Comparison of ENCODE assay signal across 1 cellular context in the genomic region with DNA sequence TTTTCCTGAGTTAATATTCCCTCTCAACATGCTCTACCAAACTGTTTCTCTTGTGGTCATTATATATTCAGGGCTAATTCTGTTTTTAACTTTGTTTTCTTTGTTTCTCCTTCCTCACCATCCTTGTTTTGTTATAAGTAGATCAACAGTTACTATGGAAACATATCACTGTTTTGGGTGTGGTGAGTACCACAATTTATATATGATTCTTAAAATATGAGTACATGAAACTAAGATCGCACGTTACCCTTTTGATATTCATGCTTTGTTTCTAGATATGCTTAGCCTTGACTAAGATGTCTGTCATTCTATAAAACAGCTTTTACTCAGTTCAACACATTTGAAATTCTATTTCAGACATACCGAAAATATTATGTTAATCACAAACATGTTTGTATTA.
TF ChIP-seq lines count a peak whose summit lies in the region.

No MANE protein-coding gene starts in this region.

TF ChIP-seq in GM12878, 131 proteins besides CTCF, POLR2A, EP300 and RAD21 (continued from another document):
- TF ChIP-seq, protein P1, sequence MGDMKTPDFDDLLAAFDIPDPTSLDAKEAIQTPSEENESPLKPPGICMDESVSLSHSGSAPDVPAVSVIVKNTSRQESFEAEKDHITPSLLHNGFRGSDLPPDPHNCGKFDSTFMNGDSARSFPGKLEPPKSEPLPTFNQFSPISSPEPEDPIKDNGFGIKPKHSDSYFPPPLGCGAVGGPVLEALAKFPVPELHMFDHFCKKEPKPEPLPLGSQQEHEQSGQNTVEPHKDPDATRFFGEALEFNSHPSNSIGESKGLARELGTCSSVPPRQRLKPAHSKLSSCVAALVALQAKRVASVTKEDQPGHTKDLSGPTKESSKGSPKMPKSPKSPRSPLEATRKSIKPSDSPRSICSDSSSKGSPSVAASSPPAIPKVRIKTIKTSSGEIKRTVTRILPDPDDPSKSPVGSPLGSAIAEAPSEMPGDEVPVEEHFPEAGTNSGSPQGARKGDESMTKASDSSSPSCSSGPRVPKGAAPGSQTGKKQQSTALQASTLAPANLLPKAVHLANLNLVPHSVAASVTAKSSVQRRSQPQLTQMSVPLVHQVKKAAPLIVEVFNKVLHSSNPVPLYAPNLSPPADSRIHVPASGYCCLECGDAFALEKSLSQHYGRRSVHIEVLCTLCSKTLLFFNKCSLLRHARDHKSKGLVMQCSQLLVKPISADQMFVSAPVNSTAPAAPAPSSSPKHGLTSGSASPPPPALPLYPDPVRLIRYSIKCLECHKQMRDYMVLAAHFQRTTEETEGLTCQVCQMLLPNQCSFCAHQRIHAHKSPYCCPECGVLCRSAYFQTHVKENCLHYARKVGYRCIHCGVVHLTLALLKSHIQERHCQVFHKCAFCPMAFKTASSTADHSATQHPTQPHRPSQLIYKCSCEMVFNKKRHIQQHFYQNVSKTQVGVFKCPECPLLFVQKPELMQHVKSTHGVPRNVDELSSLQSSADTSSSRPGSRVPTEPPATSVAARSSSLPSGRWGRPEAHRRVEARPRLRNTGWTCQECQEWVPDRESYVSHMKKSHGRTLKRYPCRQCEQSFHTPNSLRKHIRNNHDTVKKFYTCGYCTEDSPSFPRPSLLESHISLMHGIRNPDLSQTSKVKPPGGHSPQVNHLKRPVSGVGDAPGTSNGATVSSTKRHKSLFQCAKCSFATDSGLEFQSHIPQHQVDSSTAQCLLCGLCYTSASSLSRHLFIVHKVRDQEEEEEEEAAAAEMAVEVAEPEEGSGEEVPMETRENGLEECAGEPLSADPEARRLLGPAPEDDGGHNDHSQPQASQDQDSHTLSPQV (IDR thresholded peaks at IDR 0.05) = no peak
- peak; percentile 52; the same call in 1 of the 2 replicates for TF ChIP-seq RUNX3 (IDR thresholded peaks at IDR 0.05; ENCODE audit: low read length)
- no peak for TF ChIP-seq SIX5 (IDR thresholded peaks at IDR 0.05; ENCODE audit: low read depth, low read length, severe bottlenecking)
- TF ChIP-seq, protein P2, sequence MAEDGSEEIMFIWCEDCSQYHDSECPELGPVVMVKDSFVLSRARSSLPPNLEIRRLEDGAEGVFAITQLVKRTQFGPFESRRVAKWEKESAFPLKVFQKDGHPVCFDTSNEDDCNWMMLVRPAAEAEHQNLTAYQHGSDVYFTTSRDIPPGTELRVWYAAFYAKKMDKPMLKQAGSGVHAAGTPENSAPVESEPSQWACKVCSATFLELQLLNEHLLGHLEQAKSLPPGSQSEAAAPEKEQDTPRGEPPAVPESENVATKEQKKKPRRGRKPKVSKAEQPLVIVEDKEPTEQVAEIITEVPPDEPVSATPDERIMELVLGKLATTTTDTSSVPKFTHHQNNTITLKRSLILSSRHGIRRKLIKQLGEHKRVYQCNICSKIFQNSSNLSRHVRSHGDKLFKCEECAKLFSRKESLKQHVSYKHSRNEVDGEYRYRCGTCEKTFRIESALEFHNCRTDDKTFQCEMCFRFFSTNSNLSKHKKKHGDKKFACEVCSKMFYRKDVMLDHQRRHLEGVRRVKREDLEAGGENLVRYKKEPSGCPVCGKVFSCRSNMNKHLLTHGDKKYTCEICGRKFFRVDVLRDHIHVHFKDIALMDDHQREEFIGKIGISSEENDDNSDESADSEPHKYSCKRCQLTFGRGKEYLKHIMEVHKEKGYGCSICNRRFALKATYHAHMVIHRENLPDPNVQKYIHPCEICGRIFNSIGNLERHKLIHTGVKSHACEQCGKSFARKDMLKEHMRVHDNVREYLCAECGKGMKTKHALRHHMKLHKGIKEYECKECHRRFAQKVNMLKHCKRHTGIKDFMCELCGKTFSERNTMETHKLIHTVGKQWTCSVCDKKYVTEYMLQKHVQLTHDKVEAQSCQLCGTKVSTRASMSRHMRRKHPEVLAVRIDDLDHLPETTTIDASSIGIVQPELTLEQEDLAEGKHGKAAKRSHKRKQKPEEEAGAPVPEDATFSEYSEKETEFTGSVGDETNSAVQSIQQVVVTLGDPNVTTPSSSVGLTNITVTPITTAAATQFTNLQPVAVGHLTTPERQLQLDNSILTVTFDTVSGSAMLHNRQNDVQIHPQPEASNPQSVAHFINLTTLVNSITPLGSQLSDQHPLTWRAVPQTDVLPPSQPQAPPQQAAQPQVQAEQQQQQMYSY (CRISPR knock-in tag; IDR thresholded peaks at IDR 0.05) = no peak
- TF ChIP-seq, protein P3, sequence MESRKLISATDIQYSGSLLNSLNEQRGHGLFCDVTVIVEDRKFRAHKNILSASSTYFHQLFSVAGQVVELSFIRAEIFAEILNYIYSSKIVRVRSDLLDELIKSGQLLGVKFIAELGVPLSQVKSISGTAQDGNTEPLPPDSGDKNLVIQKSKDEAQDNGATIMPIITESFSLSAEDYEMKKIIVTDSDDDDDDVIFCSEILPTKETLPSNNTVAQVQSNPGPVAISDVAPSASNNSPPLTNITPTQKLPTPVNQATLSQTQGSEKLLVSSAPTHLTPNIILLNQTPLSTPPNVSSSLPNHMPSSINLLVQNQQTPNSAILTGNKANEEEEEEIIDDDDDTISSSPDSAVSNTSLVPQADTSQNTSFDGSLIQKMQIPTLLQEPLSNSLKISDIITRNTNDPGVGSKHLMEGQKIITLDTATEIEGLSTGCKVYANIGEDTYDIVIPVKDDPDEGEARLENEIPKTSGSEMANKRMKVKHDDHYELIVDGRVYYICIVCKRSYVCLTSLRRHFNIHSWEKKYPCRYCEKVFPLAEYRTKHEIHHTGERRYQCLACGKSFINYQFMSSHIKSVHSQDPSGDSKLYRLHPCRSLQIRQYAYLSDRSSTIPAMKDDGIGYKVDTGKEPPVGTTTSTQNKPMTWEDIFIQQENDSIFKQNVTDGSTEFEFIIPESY (IDR thresholded peaks at IDR 0.05) = no peak
- TF ChIP-seq, protein P4, sequence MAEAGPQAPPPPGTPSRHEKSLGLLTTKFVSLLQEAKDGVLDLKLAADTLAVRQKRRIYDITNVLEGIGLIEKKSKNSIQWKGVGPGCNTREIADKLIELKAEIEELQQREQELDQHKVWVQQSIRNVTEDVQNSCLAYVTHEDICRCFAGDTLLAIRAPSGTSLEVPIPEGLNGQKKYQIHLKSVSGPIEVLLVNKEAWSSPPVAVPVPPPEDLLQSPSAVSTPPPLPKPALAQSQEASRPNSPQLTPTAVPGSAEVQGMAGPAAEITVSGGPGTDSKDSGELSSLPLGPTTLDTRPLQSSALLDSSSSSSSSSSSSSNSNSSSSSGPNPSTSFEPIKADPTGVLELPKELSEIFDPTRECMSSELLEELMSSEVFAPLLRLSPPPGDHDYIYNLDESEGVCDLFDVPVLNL (IDR thresholded peaks at IDR 0.05; ENCODE audit: low read depth, low read length) = no peak
- TF ChIP-seq, protein P5, sequence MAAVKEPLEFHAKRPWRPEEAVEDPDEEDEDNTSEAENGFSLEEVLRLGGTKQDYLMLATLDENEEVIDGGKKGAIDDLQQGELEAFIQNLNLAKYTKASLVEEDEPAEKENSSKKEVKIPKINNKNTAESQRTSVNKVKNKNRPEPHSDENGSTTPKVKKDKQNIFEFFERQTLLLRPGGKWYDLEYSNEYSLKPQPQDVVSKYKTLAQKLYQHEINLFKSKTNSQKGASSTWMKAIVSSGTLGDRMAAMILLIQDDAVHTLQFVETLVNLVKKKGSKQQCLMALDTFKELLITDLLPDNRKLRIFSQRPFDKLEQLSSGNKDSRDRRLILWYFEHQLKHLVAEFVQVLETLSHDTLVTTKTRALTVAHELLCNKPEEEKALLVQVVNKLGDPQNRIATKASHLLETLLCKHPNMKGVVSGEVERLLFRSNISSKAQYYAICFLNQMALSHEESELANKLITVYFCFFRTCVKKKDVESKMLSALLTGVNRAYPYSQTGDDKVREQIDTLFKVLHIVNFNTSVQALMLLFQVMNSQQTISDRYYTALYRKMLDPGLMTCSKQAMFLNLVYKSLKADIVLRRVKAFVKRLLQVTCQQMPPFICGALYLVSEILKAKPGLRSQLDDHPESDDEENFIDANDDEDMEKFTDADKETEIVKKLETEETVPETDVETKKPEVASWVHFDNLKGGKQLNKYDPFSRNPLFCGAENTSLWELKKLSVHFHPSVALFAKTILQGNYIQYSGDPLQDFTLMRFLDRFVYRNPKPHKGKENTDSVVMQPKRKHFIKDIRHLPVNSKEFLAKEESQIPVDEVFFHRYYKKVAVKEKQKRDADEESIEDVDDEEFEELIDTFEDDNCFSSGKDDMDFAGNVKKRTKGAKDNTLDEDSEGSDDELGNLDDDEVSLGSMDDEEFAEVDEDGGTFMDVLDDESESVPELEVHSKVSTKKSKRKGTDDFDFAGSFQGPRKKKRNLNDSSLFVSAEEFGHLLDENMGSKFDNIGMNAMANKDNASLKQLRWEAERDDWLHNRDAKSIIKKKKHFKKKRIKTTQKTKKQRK (IDR thresholded peaks at IDR 0.05; ENCODE audit: low read depth, low read length) = no peak
- no peak for TF ChIP-seq HDAC2 (IDR thresholded peaks at IDR 0.05)
- TF ChIP-seq, protein P6, sequence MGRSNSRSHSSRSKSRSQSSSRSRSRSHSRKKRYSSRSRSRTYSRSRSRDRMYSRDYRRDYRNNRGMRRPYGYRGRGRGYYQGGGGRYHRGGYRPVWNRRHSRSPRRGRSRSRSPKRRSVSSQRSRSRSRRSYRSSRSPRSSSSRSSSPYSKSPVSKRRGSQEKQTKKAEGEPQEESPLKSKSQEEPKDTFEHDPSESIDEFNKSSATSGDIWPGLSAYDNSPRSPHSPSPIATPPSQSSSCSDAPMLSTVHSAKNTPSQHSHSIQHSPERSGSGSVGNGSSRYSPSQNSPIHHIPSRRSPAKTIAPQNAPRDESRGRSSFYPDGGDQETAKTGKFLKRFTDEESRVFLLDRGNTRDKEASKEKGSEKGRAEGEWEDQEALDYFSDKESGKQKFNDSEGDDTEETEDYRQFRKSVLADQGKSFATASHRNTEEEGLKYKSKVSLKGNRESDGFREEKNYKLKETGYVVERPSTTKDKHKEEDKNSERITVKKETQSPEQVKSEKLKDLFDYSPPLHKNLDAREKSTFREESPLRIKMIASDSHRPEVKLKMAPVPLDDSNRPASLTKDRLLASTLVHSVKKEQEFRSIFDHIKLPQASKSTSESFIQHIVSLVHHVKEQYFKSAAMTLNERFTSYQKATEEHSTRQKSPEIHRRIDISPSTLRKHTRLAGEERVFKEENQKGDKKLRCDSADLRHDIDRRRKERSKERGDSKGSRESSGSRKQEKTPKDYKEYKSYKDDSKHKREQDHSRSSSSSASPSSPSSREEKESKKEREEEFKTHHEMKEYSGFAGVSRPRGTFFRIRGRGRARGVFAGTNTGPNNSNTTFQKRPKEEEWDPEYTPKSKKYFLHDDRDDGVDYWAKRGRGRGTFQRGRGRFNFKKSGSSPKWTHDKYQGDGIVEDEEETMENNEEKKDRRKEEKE (IDR thresholded peaks at IDR 0.05) = no peak
- no peak for TF ChIP-seq MYC (IDR thresholded peaks at IDR 0.05; ENCODE audit: insufficient read depth, insufficient read length, insufficient replicate concordance, low read length, severe bottlenecking)
